Comparison of ENCODE assay signal across 23 cellular contexts in the genomic region with DNA sequence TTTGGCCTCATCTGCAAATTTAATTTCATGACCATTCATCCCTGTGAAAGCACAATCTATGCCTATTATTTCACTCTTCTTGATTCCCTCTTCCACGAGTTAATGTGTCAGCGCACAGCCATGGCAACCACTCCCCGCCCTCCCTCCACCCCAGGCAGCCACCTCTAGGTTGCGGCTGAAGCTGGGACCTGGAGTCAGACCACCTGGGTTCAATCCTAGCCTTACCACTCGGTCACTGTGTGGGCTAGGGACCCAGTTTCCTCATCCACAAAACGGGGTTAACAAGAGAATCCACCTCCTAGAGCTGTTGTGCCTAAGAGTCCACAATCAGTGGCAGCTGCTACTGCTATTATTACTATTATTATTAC. TPM values are rescaled to one million over a fixed set of nuclear protein-coding genes. Genes with fewer than 3 reads are reported as not detected.
"Had no signal": no experiment of that assay in that cellular context is flagged by ENCODE, and none has a peak within 500 bp of the region (broad histone marks: within the 10 kb centered on the region; RNA-seq: fewer than 3 reads in every experiment).

No MANE protein-coding gene starts in this region.

- H3K27ac ChIP-seq: adrenal gland, SK-N-MC had no signal

- H3K9me3 ChIP-seq: adrenal gland had no signal

- H3K4me3 ChIP-seq: adrenal gland, SK-N-MC had no signal

- H3K27me3 ChIP-seq: adrenal gland had no signal

- H3K4me1 ChIP-seq: adrenal gland had no signal

- H3K36me3 ChIP-seq: adrenal gland had no signal

- DNase-seq: activated B cell treated with CpG ODN at 0.5 μM for 24 hours; activated CD4-positive, alpha-beta T cell treated with anti-CD3 and anti-CD28 coated beads for 1 hour; activated CD4-positive, alpha-beta T cell treated with anti-CD3 and anti-CD28 coated beads, Interleukin-2, amount 10 ng/mL, durations not matched to agents 24 days and 14 days; activated CD4-positive, alpha-beta T cell treated with anti-CD3 and anti-CD28 coated beads, Interleukin-2, amount 50 U/mL, for 48 hours; activated naive CD4-positive, alpha-beta T cell treated with anti-CD3 and anti-CD28 coated beads, Interleukin-2, amount 50 U/mL, for 16 hours; activated naive CD8-positive, alpha-beta T cell treated with anti-CD3 and anti-CD28 coated beads, Interleukin-2, amount 10 ng/mL, durations not matched to agents 7 days and 5 days; activated T-cell treated with anti-CD3 and anti-CD28 coated beads, Interleukin-2, amount 50 U/mL, for 1 hour; anterior cingulate cortex; Karpas-422; MM.1S; NCI-H1105; NCI-H1436; NCI-H1694 treated with DMSO at 0.1 percent for 48 hours; NCI-H2029 treated with DMSO at 0.1 percent for 48 hours; NCI-H510A treated with DMSO at 0.1 percent for 48 hours; NCI-H69; NK-92 treated with Interleukin-12 subunit alpha and Interleukin-12 subunit beta, amount 100 ng/mL, for 24 hours; RPMI8226; T-cell; T-helper 2 cell; T1000 had no signal

RNA-seq across cellular contexts. Expression of a gene that starts 9.9 kb away (rescaled TPM):
- total RNA-seq: activated B cell treated with CpG ODN at 0.5 μM for 24 hours; activated CD4-positive, alpha-beta T cell treated with anti-CD3 and anti-CD28 coated beads, Interleukin-2, amount 10 ng/mL, durations not matched to agents 24 days and 14 days; activated naive CD8-positive, alpha-beta T cell treated with anti-CD3 and anti-CD28 coated beads, Interleukin-2, amount 10 ng/mL, durations not matched to agents 7 days and 5 days; T-cell had no signal
